Comparison of ENCODE assay signal across 18 cellular contexts in the genomic region with DNA sequence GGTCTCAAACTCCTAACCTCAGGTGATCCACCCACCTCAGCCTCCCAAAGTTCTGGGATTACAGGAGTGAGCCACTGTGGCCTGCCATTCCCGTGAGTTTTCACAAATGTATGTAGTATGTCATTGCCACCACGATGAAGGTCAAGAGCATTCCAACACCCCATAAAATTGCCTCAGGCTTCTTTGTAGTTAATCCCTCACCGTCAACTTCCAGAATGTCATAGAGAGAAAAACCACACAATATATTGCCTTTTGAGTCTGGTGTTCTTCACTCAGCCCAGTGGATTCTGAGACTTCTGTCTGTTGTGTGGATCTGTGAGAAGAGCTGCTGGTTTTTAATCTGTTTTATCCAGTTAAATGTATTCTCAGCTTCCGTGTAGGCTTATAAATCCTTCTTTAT. TPM values are rescaled to one million over a fixed set of nuclear protein-coding genes. Genes with fewer than 3 reads are reported as not detected.
DNase-seq lines count a peak whose midpoint lies in the region; TF ChIP-seq lines count a peak whose summit lies in the region.
"Had no signal": no experiment of that assay in that cellular context is flagged by ENCODE, and none has a peak within 500 bp of the region (broad histone marks: within the 10 kb centered on the region; RNA-seq: fewer than 3 reads in every experiment).

No MANE protein-coding gene starts in this region.

- H3K79me2 ChIP-seq in mammary epithelial cell (ENCODE audit: insufficient read depth, low read length) = peaks cover 23% of the 10 kb centered on the region

- CTCF ChIA-PET in mammary epithelial cell (lab: Charles Lee; ENCODE audit: low non-redundant PET) = no interaction called here

- no peak overlapping the region for H2AFZ ChIP-seq in mammary epithelial cell (ENCODE audit: low read depth, low read length)
- H2AFZ ChIP-seq: PC-9 had no signal

- no peak overlapping the region for H3K9ac ChIP-seq in mammary epithelial cell (ENCODE audit: insufficient read depth, low read length)

- no peak for TF ChIP-seq CTCF in mammary epithelial cell (conservative IDR thresholded peaks at IDR 0.05 in 1 of 2, IDR thresholded peaks at IDR 0.05 in 1 of 2; ENCODE audit: extremely low read depth in 1 of 2, insufficient read depth in 1 of 2, low read depth in 1 of 2, low read length in 2 of 2)

- intact Hi-C loops in mammary epithelial cell (cut with micrococcal nuclease) = no loop called here

- DNase-seq in ELR (ENCODE audit: low read depth) = peak; percentile 62
- peak; percentile 91 for DNase-seq in M059J (ENCODE audit: low read depth)
- peak; percentile 20 for DNase-seq in mammary epithelial cell
- DNase-seq in renal cortical epithelial cell (ENCODE audit: low read depth) = peak; percentile 57
- DNase-seq in activated CD4-positive, alpha-beta T cell treated with anti-CD3 and anti-CD28 coated beads for 48 hours = no peak
- DNase-seq in substantia nigra (lab: John Stamatoyannopoulos, UW) = no peak
- DNase-seq in occipital lobe (lab: John Stamatoyannopoulos, UW) = no peak
- DNase-seq: CD8-positive, alpha-beta memory T cell; DMS 273 treated with DMSO at 0.1 percent for 48 hours; H9; MG63; NCI-H1105; NCI-H1694 treated with DMSO at 0.1 percent for 48 hours; NCI-H446; NCI-H774; PC-9 had no signal

- H3K4me2 ChIP-seq in mammary epithelial cell (ENCODE audit: insufficient read depth, low read depth, low read length) = no peak overlapping the region
- H3K4me2 ChIP-seq: PC-9 had no signal

- no peaks in the 10 kb centered on the region for H3K9me3 ChIP-seq in mammary epithelial cell (replicated peaks; ENCODE audit: insufficient read depth, low read length)
- H3K9me3 ChIP-seq: MG63 had no signal

- H3K27ac ChIP-seq in mammary epithelial cell (ENCODE audit: insufficient read depth, low read depth, low read length) = no peak overlapping the region
- H3K27ac ChIP-seq in substantia nigra (ENCODE audit: low read depth, low read length, poor library complexity, severe bottlenecking) = no peak overlapping the region
- H3K27ac ChIP-seq: PC-9 had no signal

- dilution Hi-C loops in mammary epithelial cell (cut with HindIII; ENCODE audit: low sequenced_read_pairs) = loop anchor here (5.0 kb wide), 2 partner anchors 42 to 107 kb away; no protein-coding TSS in a partner anchor

- WGBS in mammary epithelial cell (ENCODE audit: low coverage, missing lambda C conversion rate) = 35% methylated on average over 4 of the region's 4 CpGs

- H3K36me3 ChIP-seq in mammary epithelial cell (ENCODE audit: insufficient read depth, low read length) = peaks cover 32% of the 10 kb centered on the region

- no peaks in the 10 kb centered on the region for H3K4me1 ChIP-seq in mammary epithelial cell (ENCODE audit: insufficient read depth, low read length)

- no peaks in the 10 kb centered on the region for H4K20me1 ChIP-seq in mammary epithelial cell (ENCODE audit: insufficient read depth, low read length)

- no peaks in the 10 kb centered on the region for H3K27me3 ChIP-seq in mammary epithelial cell (ENCODE audit: insufficient read depth, low read length)
- H3K27me3 ChIP-seq: MG63 had no signal

- BruUV-seq in mammary epithelial cell (replicated peaks; lab: Mats Ljungman, UMichigan) = no TSS peak

- no peak overlapping the region for H3K4me3 ChIP-seq in mammary epithelial cell (replicated peaks in 1 of 3; ENCODE audit: insufficient read depth in 1 of 3, low read depth in 2 of 3, low read length in 3 of 3)
- H3K4me3 ChIP-seq: K562, MG63, PC-9 had no signal

- in situ Hi-C loops in mammary epithelial cell (cut with MboI; ENCODE audit: low sequenced_read_pairs in 2 of 2) = no loop called here

RNA-seq across cellular contexts. Expression of gene CFAP251, which starts 12.6 kb away (rescaled TPM):
- total RNA-seq in M059J (2014; rRNA removed; shearing (Covaris generic)) = 1.1 and 1.2 TPM in 2 replicates
- total RNA-seq in mammary epithelial cell (10 to 100 TPM; 18.7 to 25.3 TPM), renal cortical epithelial cell (2.4 and 16.5 TPM in 2 replicates), occipital lobe (9.5 TPM)
- polyA plus RNA-seq in mammary epithelial cell = 16.3 TPM
- 7.3 TPM for polyA minus RNA-seq in mammary epithelial cell
- polyA plus RNA-seq: CD8-positive, alpha-beta memory T cell had no signal

RNA-seq across cellular contexts. Expression of gene PSMD9, which starts 17.2 kb away (rescaled TPM):
- 65.7 and 73.8 TPM in 2 replicates for total RNA-seq in M059J (2014; rRNA removed; shearing (Covaris generic))
- total RNA-seq in mammary epithelial cell (10 to 100 TPM; 39.8 to 80.6 TPM), renal cortical epithelial cell (62.3 and 132 TPM in 2 replicates), occipital lobe (19.8 TPM)
- 139 TPM for polyA plus RNA-seq in mammary epithelial cell
- polyA minus RNA-seq in mammary epithelial cell = 80.4 TPM

RNA-seq across cellular contexts. Expression of gene HPD, which starts 47.1 kb away (rescaled TPM):
- total RNA-seq in M059J (2014; rRNA removed; shearing (Covaris generic)) = 2.3 and 3.7 TPM in 2 replicates
- total RNA-seq in mammary epithelial cell (under 1 TPM in 1 of 2 donors, not detected in 1; 0.17 TPM), renal cortical epithelial cell (2.1 TPM in 2 replicates), occipital lobe (not detected)
- polyA plus RNA-seq in mammary epithelial cell = 0.03 TPM
- not detected for polyA minus RNA-seq in mammary epithelial cell
- total RNA-seq: CD8-positive, alpha-beta memory T cell; H9 had no signal
- polyA plus RNA-seq: BJ; CD8-positive, alpha-beta memory T cell had no signal

Comparison
In these comparisons a context has a peak if more than half of its experiments do, and no peak if none do; other contexts are left out.
1. DNase-seq: peak in ELR (single experiment), M059J (single experiment), mammary epithelial cell (single experiment) and renal cortical epithelial cell (single experiment); none in activated CD4-positive, alpha-beta T cell treated with anti-CD3 and anti-CD28 coated beads for 48 hours (single experiment), substantia nigra (0 of 49) and occipital lobe (single experiment).